Comparison of ENCODE assay signal across 20 cellular contexts in genomic region chr4:88208146-88208545, GRCh38. TPM values are rescaled to one million over a fixed set of nuclear protein-coding genes. Genes with fewer than 3 reads are reported as not detected.
DNase-seq lines count a peak whose midpoint lies in the region; ATAC-seq, FAIRE-seq and TF ChIP-seq lines count a peak whose summit lies in the region.
"Had no signal": no experiment of that assay in that cellular context is flagged by ENCODE, and none has a peak within 500 bp of the region (broad histone marks: within the 10 kb centered on the region; RNA-seq: fewer than 3 reads in every experiment).

No MANE protein-coding gene starts in this region.

- H3K23me2 ChIP-seq in H1 (ENCODE audit: low read depth, low read length) = no peaks in the 10 kb centered on the region

- H3K36me3 ChIP-seq in Caco-2 (ENCODE audit: control insufficient read depth, insufficient read depth, low read length) (no peaks in the 10 kb centered on the region), Loucy (ENCODE audit: insufficient read depth, low read length) (no peaks in the 10 kb centered on the region), H1 (ENCODE audit: control insufficient read depth in 2 of 4, insufficient read depth in 4 of 4, low read length in 3 of 4) (no peaks in the 10 kb centered on the region)

- no peak overlapping the region for H3K56ac ChIP-seq in H1 (replicated peaks; ENCODE audit: insufficient read length, low read depth, low read length)

- no peak overlapping the region for H4K8ac ChIP-seq in H1 (ENCODE audit: extremely low read depth, insufficient read depth, low read length)

- H3K27me3 Mint-ChIP-seq in Caco-2 (ENCODE audit: insufficient read depth, unreplicated experiment) (no peaks in the 10 kb centered on the region), neural crest cell (ENCODE audit: low read depth) (no peaks in the 10 kb centered on the region)

- peaks cover 19% of the 10 kb centered on the region for H3K4me1 Mint-ChIP-seq in Caco-2 (ENCODE audit: low read depth, unreplicated experiment)
- H3K4me1 Mint-ChIP-seq in neural crest cell = peaks cover 4% of the 10 kb centered on the region

- no peaks in the 10 kb centered on the region for H3K9me3 ChIP-seq in Caco-2
- no peaks in the 10 kb centered on the region for H3K9me3 ChIP-seq in Loucy (ENCODE audit: insufficient read depth, low read depth, low read length)
- no peaks in the 10 kb centered on the region for H3K9me3 ChIP-seq in H1 (ENCODE audit: insufficient read depth in 2 of 2, low read depth in 1 of 2, low read length in 1 of 2)
- H3K9me3 ChIP-seq: A549 had no signal

- no peak overlapping the region for H3K14ac ChIP-seq in H1 (ENCODE audit: insufficient read length)

- no peaks in the 10 kb centered on the region for H3K79me2 ChIP-seq in Loucy (ENCODE audit: insufficient read depth, low read length)
- H3K79me2 ChIP-seq in H1 (ENCODE audit: control insufficient read depth in 1 of 2, insufficient read depth in 2 of 2, low read length in 2 of 2) = no peaks in the 10 kb centered on the region

- H3K9me3 Mint-ChIP-seq in Caco-2 (ENCODE audit: unreplicated experiment) = peaks cover 10% of the 10 kb centered on the region
- H3K9me3 Mint-ChIP-seq in neural crest cell = no peaks in the 10 kb centered on the region
- H3K9me3 Mint-ChIP-seq: CD4-positive, alpha-beta memory T cell; H9; HFFc6 had no signal

- TF ChIP-seq CTCF in Caco-2 (IDR thresholded peaks at IDR 0.05; ENCODE audit: insufficient read depth in 1 of 2, low read depth in 1 of 2, low read length in 1 of 2, severe bottlenecking in 1 of 2, unreplicated experiment in 1 of 2) = no peak
- no peak for TF ChIP-seq CTCF in Loucy (conservative IDR thresholded peaks at IDR 0.05; ENCODE audit: low read length)
- no peak for TF ChIP-seq CTCF in H1 (IDR thresholded peaks at IDR 0.05; ENCODE audit: control extremely low read depth in 1 of 3, insufficient read depth in 1 of 3, low read depth in 1 of 3, low read length in 3 of 3)
- TF ChIP-seq CTCF in neural crest cell (conservative IDR thresholded peaks at IDR 0.05) = no peak

- H3K36me3 Mint-ChIP-seq in Caco-2 (ENCODE audit: insufficient read depth, unreplicated experiment) = no peaks in the 10 kb centered on the region
- H3K36me3 Mint-ChIP-seq in neural crest cell (ENCODE audit: low read depth) = no peaks in the 10 kb centered on the region
- H3K36me3 Mint-ChIP-seq: CD4-positive, alpha-beta memory T cell had no signal

- DNase-seq in Caco-2 = no peak
- no peak for DNase-seq in H1 (ENCODE audit: low read depth in 1 of 2, low spot score in 2 of 2)
- no peak for DNase-seq in neural crest cell (ENCODE audit: low read depth, low spot score)
- no peak for DNase-seq in left lobe of liver (ENCODE audit: low spot score)
- no peak for DNase-seq in AG20443 (ENCODE audit: low spot score)
- DNase-seq: 8988T; ACHN; C1 segment of cervical spinal cord; CD4-positive, alpha-beta memory T cell; COR-L47; DMS153; DND-41; H9; HFFc6 had no signal

- no peak overlapping the region for H4K91ac ChIP-seq in H1 (replicated peaks; ENCODE audit: insufficient read length, low read length)

- no peak overlapping the region for H3K27ac ChIP-seq in H1 (ENCODE audit: low read depth, low read length)

- peaks cover 19% of the 10 kb centered on the region for H3K4me1 ChIP-seq in Caco-2
- peaks cover 22% of the 10 kb centered on the region for H3K4me1 ChIP-seq in Loucy (ENCODE audit: insufficient read depth, low read length, poor library complexity, severe bottlenecking)
- H3K4me1 ChIP-seq in H1 (replicated peaks in 1 of 4; ENCODE audit: control insufficient read depth in 3 of 4, insufficient read depth in 4 of 4, low read length in 3 of 4) = peaks cover 0 to 2% (median under 1%) of the 10 kb centered on the region in 4 experiments; a peak in 2 of 7 replicates

- peak overlapping the region; percentile 55 for H2AFZ ChIP-seq in Loucy (ENCODE audit: low read length)
- no peak overlapping the region for H2AFZ ChIP-seq in H1 (ENCODE audit: low read length)

- H4K20me1 ChIP-seq in Loucy (ENCODE audit: insufficient read depth, low read length, poor library complexity, severe bottlenecking) = no peaks in the 10 kb centered on the region
- no peaks in the 10 kb centered on the region for H4K20me1 ChIP-seq in H1 (replicated peaks in 1 of 2; ENCODE audit: control insufficient read depth in 1 of 2, insufficient read depth in 2 of 2, low read length in 2 of 2)

- no peaks in the 10 kb centered on the region for H3F3A ChIP-seq in Loucy (ENCODE audit: low read depth)

- H2BK120ac ChIP-seq in H1 (replicated peaks; ENCODE audit: low read depth, low read length) = no peak overlapping the region

- H3K27me3 ChIP-seq in Caco-2 (replicated peaks; ENCODE audit: control insufficient read depth, insufficient read depth, low read length) = no peaks in the 10 kb centered on the region
- H3K27me3 ChIP-seq in Loucy (ENCODE audit: insufficient read depth, low read length, poor library complexity, severe bottlenecking) = no peaks in the 10 kb centered on the region
- H3K27me3 ChIP-seq in H1 (replicated peaks in 1 of 4; ENCODE audit: control insufficient read depth in 3 of 4, extremely low read depth in 1 of 4, insufficient read depth in 3 of 4, low read length in 3 of 4) = no peaks in the 10 kb centered on the region

- H2AK5ac ChIP-seq in H1 (ENCODE audit: low read depth, low read length) = no peak overlapping the region

- no peak for TF ChIP-seq EP300 in H1 (IDR thresholded peaks at IDR 0.05; ENCODE audit: borderline replicate concordance in 1 of 2, low read depth in 2 of 2, low read length in 2 of 2)

- H3K4me2 ChIP-seq in Loucy (ENCODE audit: low read depth, low read length, poor library complexity, severe bottlenecking) (no peak overlapping the region), H1 (ENCODE audit: insufficient read depth in 1 of 2, low read depth in 2 of 2, low read length in 2 of 2) (no peak overlapping the region)
- H3K4me2 ChIP-seq: A549 had no signal

- no peak overlapping the region for H3K18ac ChIP-seq in H1 (ENCODE audit: extremely low read depth, low read length)

- WGBS in H1 (ENCODE audit: extremely low coverage in 1 of 2, insufficient coverage in 1 of 2, insufficient read length in 1 of 2, insufficient replicate concordance in 2 of 2, low coverage in 1 of 2, low lambda C conversion rate in 2 of 2, missing lambda C conversion rate in 1 of 2), 2 experiments = 80% methylated on average over 4 of the region's 4 CpGs; no CpG with 5 or more reads in 1 of the 2 experiments

- no peak for TF ChIP-seq POLR2A in H1 (IDR thresholded peaks at IDR 0.05; ENCODE audit: control extremely low read depth in 1 of 2, low read depth in 2 of 2, low read length in 2 of 2)

- H3K23ac ChIP-seq in H1 (ENCODE audit: insufficient read length) = no peak overlapping the region

- no TSS peak for BruUV-seq in Caco-2 (replicated peaks; lab: Mats Ljungman, UMichigan)

- no peak overlapping the region for H2BK12ac ChIP-seq in H1 (ENCODE audit: low read depth, low read length)

- POLR2A ChIA-PET in Caco-2 (lab: Charles Lee) = no interaction called here
- POLR2A ChIA-PET in H1 (lab: Charles Lee; ENCODE audit: partially characterized antibody) = interaction anchor here (1.0 kb wide), 1 partner anchor 166 kb away, joined by 3 read pairs; no protein-coding TSS in a partner anchor

- H3K4me3 ChIP-seq in Caco-2 (ENCODE audit: low read depth, low read length) = no peak overlapping the region
- H3K4me3 ChIP-seq in Loucy (ENCODE audit: low read length, poor library complexity, severe bottlenecking) = no peak overlapping the region
- no peak overlapping the region for H3K4me3 ChIP-seq in H1 (ENCODE audit: extremely low read depth in 1 of 4, insufficient read depth in 2 of 4, low read depth in 3 of 4, low read length in 4 of 4)
- H3K4me3 ChIP-seq: A549 had no signal

- 0 out of 2 replicates have a peak overlapping the region, but pooled peaks have one; percentile 13 for H2BK20ac ChIP-seq in H1 (ENCODE audit: low read length)

- no peak for ATAC-seq in left lobe of liver
- no peak for ATAC-seq in GM21526 (IDR thresholded peaks at IDR 0.05; ENCODE audit: low FRiP score, unreplicated experiment)
- ATAC-seq in HG03095 (IDR thresholded peaks at IDR 0.05; ENCODE audit: unreplicated experiment) = no peak
- ATAC-seq: A549 had no signal

- no peaks in the 10 kb centered on the region for H3K79me1 ChIP-seq in H1 (ENCODE audit: low read depth, low read length)

- H2BK5ac ChIP-seq in H1 (ENCODE audit: low read depth, low read length) = no peak overlapping the region

- H3K9me2 ChIP-seq in Loucy (replicated peaks; ENCODE audit: low read depth, low read length) = no peaks in the 10 kb centered on the region

- no peak overlapping the region for H3K9ac ChIP-seq in Loucy (ENCODE audit: low read depth, low read length, poor library complexity, severe bottlenecking)
- no peak overlapping the region for H3K9ac ChIP-seq in H1 (replicated peaks in 1 of 4; ENCODE audit: extremely low read depth in 1 of 4, low read depth in 3 of 4, low read length in 3 of 4)

- TF ChIP-seq RAD21 in H1 (IDR thresholded peaks at IDR 0.05 in 1 of 2, conservative IDR thresholded peaks at IDR 0.05 in 1 of 2; ENCODE audit: low read depth in 2 of 2, low read length in 2 of 2) = no peak

- intact Hi-C loops in Caco-2 (cut with micrococcal nuclease; ENCODE audit: unreplicated experiment) = no loop called here

- H3K4me3 Mint-ChIP-seq in Caco-2 (ENCODE audit: unreplicated experiment) (no peak overlapping the region), neural crest cell (no peak overlapping the region)
- H3K4me3 Mint-ChIP-seq: CD4-positive, alpha-beta memory T cell; H9; HFFc6 had no signal

- H3K4ac ChIP-seq in H1 (replicated peaks; ENCODE audit: insufficient read length, low read depth, low read length) = no peak overlapping the region

- CTCF ChIA-PET in Caco-2 (lab: Charles Lee) (interaction anchor here (1.5 kb wide), 1 partner anchor 175 kb away, joined by 6 read pairs; no protein-coding TSS in a partner anchor), H1 (lab: Charles Lee; ENCODE audit: partially characterized antibody) (interaction anchor here (0.6 to 8.7 kb wide), 6 partner anchors 16 to 355 kb away, joined by 3 to 79 read pairs (median 24); no protein-coding TSS in a partner anchor)

- no peak for FAIRE-seq in H1 (lab: Jason Lieb, UNC)
- FAIRE-seq: A549, G401.6, GM12892 had no signal

- H3K27ac Mint-ChIP-seq in Caco-2 (ENCODE audit: unreplicated experiment) (peak overlapping the region; percentile 33), neural crest cell (ENCODE audit: unreplicated experiment) (peak overlapping the region; percentile 74)
- H3K27ac Mint-ChIP-seq: CD4-positive, alpha-beta memory T cell; H9; HFFc6 had no signal

- no peak overlapping the region for H2BK15ac ChIP-seq in H1 (ENCODE audit: low read length)

- H4K5ac ChIP-seq in H1 (ENCODE audit: insufficient read length, low read depth, low read length) = no peak overlapping the region

RNA-seq across cellular contexts. Expression of gene ABCG2, which starts 49.7 kb away (rescaled TPM):
- total RNA-seq in Caco-2 (2022) = 23.7 and 26.0 TPM in 2 replicates
- total RNA-seq in H1 (2021; fragmentation: NEBNext Ultra II Directional; extraction: Animal tissue kit (Norgen Biotek cat#: 25700)) = 3.4 and 4.6 TPM in 2 replicates
- 1.5 and 2.4 TPM in 2 replicates for polyA plus RNA-seq in H1 (2011; rRNA removed)
- 2.6 TPM for polyA plus RNA-seq in H1 (2011; cell fraction: cytosol; rRNA removed)
- 1.5 TPM for polyA plus RNA-seq in H1 (2011; cell fraction: nucleus; rRNA removed)
- 1.9 to 3.0 TPM (median 2.8 TPM) in 4 replicates for polyA plus RNA-seq in H1 (2012, experiment 1 of 2)
- polyA plus RNA-seq in H1 (2012, experiment 2 of 2) = 0.28 TPM
- polyA plus RNA-seq in H1 (2013, experiment 1 of 2) = 5.3 TPM
- 5.4 TPM for polyA plus RNA-seq in H1 (2013, experiment 2 of 2)
- 4.3 and 5.2 TPM in 2 replicates for polyA minus RNA-seq in H1 (2011; rRNA and poly(A)+ RNA removed)
- 3.5 TPM for polyA minus RNA-seq in H1 (2011; cell fraction: cytosol; rRNA and poly(A)+ RNA removed)
- 2.8 TPM for polyA minus RNA-seq in H1 (2011; cell fraction: nucleus; rRNA and poly(A)+ RNA removed)
- 5.1 and 5.3 TPM in 2 replicates for total RNA-seq in neural crest cell
- total RNA-seq in left lobe of liver = 7.2 TPM
